10 cellular contexts compared by ENCODE assay signal in the genomic region with DNA sequence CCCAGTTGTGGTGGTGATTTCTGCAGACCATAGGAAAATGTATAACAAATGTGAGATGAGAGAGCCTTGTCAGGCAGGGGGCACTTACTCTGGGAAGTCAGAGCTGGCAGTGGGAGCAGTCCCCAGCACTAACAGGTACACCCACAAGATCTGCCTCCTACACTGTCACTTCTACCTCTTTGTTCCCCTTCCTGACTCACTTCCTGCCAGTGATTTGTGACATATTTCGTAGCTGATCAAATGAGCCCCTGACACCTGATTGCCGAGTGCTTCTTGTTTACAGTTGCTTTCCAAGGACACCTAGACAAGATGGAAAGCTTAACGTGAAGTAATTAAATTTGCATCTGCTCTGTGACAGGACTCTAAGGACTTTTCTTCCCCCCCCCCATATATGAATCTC. TPM values are rescaled to one million over a fixed set of nuclear protein-coding genes. Genes with fewer than 3 reads are reported as not detected.
DNase-seq lines count a peak whose midpoint lies in the region; ATAC-seq and TF ChIP-seq lines count a peak whose summit lies in the region.
"Had no signal": no experiment of that assay in that cellular context is flagged by ENCODE, and none has a peak within 500 bp of the region (broad histone marks: within the 10 kb centered on the region; RNA-seq: fewer than 3 reads in every experiment).

No MANE protein-coding gene starts in this region.

- TF ChIP-seq CTCF in 22Rv1 (IDR thresholded peaks at IDR 0.05) (no peak), upper lobe of left lung (IDR thresholded peaks at IDR 0.05) (no peak)

- peaks cover 1% of the 10 kb centered on the region for H3K36me3 Mint-ChIP-seq in T-helper 2 cell treated with Interferon-gamma antibody and Interleukin-4, amounts not matched to agents 5 μg/mL and 100 μg/mL, for 36 hours (ENCODE audit: low read depth)

- WGBS in upper lobe of left lung, 2 donors = 22 to 44% methylated on average over 3 of the region's 3 CpGs

- H3K36me3 ChIP-seq in upper lobe of left lung = no peaks in the 10 kb centered on the region

- no peak for TF ChIP-seq POLR2A in upper lobe of left lung (IDR thresholded peaks at IDR 0.05)

- no peaks in the 10 kb centered on the region for H3K27me3 Mint-ChIP-seq in T-helper 2 cell treated with Interferon-gamma antibody and Interleukin-4, amounts not matched to agents 5 μg/mL and 100 μg/mL, for 36 hours (ENCODE audit: low read depth)

- peak; percentile 31 for DNase-seq in T-helper 2 cell treated with Interferon-gamma antibody and Interleukin-4, amounts not matched to agents 5 μg/mL and 100 μg/mL, for 36 hours (ENCODE audit: low spot score)
- no peak for DNase-seq in posterior cingulate gyrus
- no peak for DNase-seq in DMS114 treated with DMSO at 0.1 percent for 48 hours (lab: John Stamatoyannopoulos, UW; ENCODE audit: unreplicated experiment)
- DNase-seq in upper lobe of left lung = no peak
- DNase-seq: GF-D8 had no signal

- H3K4me3 ChIP-seq in upper lobe of left lung = no peak overlapping the region

- TF ChIP-seq EP300 in upper lobe of left lung (IDR thresholded peaks at IDR 0.05) = no peak

- peak overlapping the region; percentile 37 for H3K4me3 Mint-ChIP-seq in T-helper 2 cell treated with Interferon-gamma antibody and Interleukin-4, amounts not matched to agents 5 μg/mL and 100 μg/mL, for 36 hours

- no peaks in the 10 kb centered on the region for H3K27me3 ChIP-seq in upper lobe of left lung

- H3K4me1 ChIP-seq in upper lobe of left lung = peaks cover 13 to 30% (median 19%) of the 10 kb centered on the region in 4 donors

- intact Hi-C loops in posterior cingulate gyrus (cut with DNase I) = no loop called here

- H3K4me1 Mint-ChIP-seq in T-helper 2 cell treated with Interferon-gamma antibody and Interleukin-4, amounts not matched to agents 5 μg/mL and 100 μg/mL, for 36 hours (ENCODE audit: low read depth) = peaks cover 27% of the 10 kb centered on the region

- no peaks in the 10 kb centered on the region for H3K9me3 ChIP-seq in upper lobe of left lung

- H3K27ac ChIP-seq in 22Rv1 = peak overlapping the region; percentile 72
- H3K27ac ChIP-seq in upper lobe of left lung = no peak overlapping the region
- H3K27ac ChIP-seq: HL-60 had no signal

- H3K9me3 Mint-ChIP-seq in T-helper 2 cell treated with Interferon-gamma antibody and Interleukin-4, amounts not matched to agents 5 μg/mL and 100 μg/mL, for 36 hours = peaks cover 9% of the 10 kb centered on the region

- H3K27ac Mint-ChIP-seq in T-helper 2 cell treated with Interferon-gamma antibody and Interleukin-4, amounts not matched to agents 5 μg/mL and 100 μg/mL, for 36 hours = peak overlapping the region; percentile 61

- peak; percentile 43 for ATAC-seq in GM18858 (IDR thresholded peaks at IDR 0.05; ENCODE audit: unreplicated experiment)
- peak; percentile 43 for ATAC-seq in esophagus mucosa
- no peak for ATAC-seq in upper lobe of left lung (ENCODE audit: low FRiP score in 2 of 2)
- no peak for ATAC-seq in GM21723 (IDR thresholded peaks at IDR 0.05; ENCODE audit: unreplicated experiment)

RNA-seq across cellular contexts. Expression of gene FTO, which starts 40.5 kb away (rescaled TPM):
- total RNA-seq in esophagus mucosa = 33.3 TPM
- total RNA-seq in upper lobe of left lung = 100 to 1,000 TPM in 1 of 6 donors, 10 to 100 TPM in 5; 62.9 to 114 (median 75.4) TPM

RNA-seq across cellular contexts. Expression of gene RPGRIP1L, which starts 40.8 kb away (rescaled TPM):
- 2.9 TPM for total RNA-seq in esophagus mucosa
- total RNA-seq in upper lobe of left lung = 10 to 100 TPM in 1 of 6 donors, 1 to 10 TPM in 5; 2.8 to 15.9 (median 4.0) TPM

Comparison
In these comparisons a context has a peak if more than half of its experiments do, and no peak if none do; other contexts are left out.
1. ATAC-seq: peak in GM18858 (single experiment) and esophagus mucosa (single experiment); none in upper lobe of left lung (0 of 2) and GM21723 (single experiment).